In genomic region chr15:31300208-31300661, GRCh38 we compare ENCODE assay signal across 14 cellular contexts. TPM values are rescaled to one million over a fixed set of nuclear protein-coding genes. Genes with fewer than 3 reads are reported as not detected.
DNase-seq lines count a peak whose midpoint lies in the region; ATAC-seq and TF ChIP-seq lines count a peak whose summit lies in the region.
"Had no signal": no experiment of that assay in that cellular context is flagged by ENCODE, and none has a peak within 500 bp of the region (broad histone marks: within the 10 kb centered on the region; RNA-seq: fewer than 3 reads in every experiment).

No MANE protein-coding gene starts in this region.

- no peak for ATAC-seq in SK-N-SH treated with all-trans-retinoic acid at 6 μM for 48 hours
- peak; percentile 53 for ATAC-seq in left lobe of liver
- no peak for ATAC-seq in GM23338
- ATAC-seq: esophagus mucosa had no signal

- H3K9ac ChIP-seq in SK-N-SH, result no peak overlapping the region

- H3K79me2 ChIP-seq in SK-N-SH (ENCODE audit: insufficient read depth) (no peaks in the 10 kb centered on the region), GM23338 (replicated peaks; ENCODE audit: insufficient read depth) (no peaks in the 10 kb centered on the region)

- H3K4me3 Mint-ChIP-seq in GM23338, result no peak overlapping the region

- TF ChIP-seq CTCF in SK-N-SH (IDR thresholded peaks at IDR 0.05) (no peak), GM23338 (conservative IDR thresholded peaks at IDR 0.05; ENCODE audit: low read depth in 2 of 2) (no peak)

- H2AFZ ChIP-seq in SK-N-SH (ENCODE audit: low read depth) (no peak overlapping the region), GM23338 (no peak overlapping the region)

- H3K9me3 Mint-ChIP-seq in GM23338, result no peaks in the 10 kb centered on the region

- H4K20me1 ChIP-seq in SK-N-SH (ENCODE audit: insufficient read depth) (no peaks in the 10 kb centered on the region), GM23338 (replicated peaks; ENCODE audit: insufficient read depth) (no peaks in the 10 kb centered on the region)

- H3K36me3 Mint-ChIP-seq in GM23338 (ENCODE audit: low read depth), result no peaks in the 10 kb centered on the region

- H3K4me2 ChIP-seq in SK-N-SH (no peak overlapping the region), GM23338 (no peak overlapping the region)
- H3K4me2 ChIP-seq: smooth muscle cell had no signal

- H3K4me1 ChIP-seq in SK-N-SH (ENCODE audit: control insufficient read depth in 1 of 2, insufficient read depth in 2 of 2, low read depth in 1 of 2, low read length in 1 of 2), result peaks cover 0 to 76% of the 10 kb centered on the region in 2 experiments; a peak in 2 of 4 replicates
- H3K4me1 ChIP-seq in GM23338 (ENCODE audit: insufficient read depth), result peaks cover 33% of the 10 kb centered on the region
- H3K4me1 ChIP-seq: SJSA1 had no signal

- H3K4me1 Mint-ChIP-seq in GM23338, result peaks cover 39% of the 10 kb centered on the region

- no peaks in the 10 kb centered on the region for H3K36me3 ChIP-seq in SK-N-SH (replicated peaks in 1 of 2; ENCODE audit: control insufficient read depth in 1 of 2, insufficient read depth in 2 of 2, low read length in 1 of 2)
- no peaks in the 10 kb centered on the region for H3K36me3 ChIP-seq in GM23338 (ENCODE audit: insufficient read depth)
- H3K36me3 ChIP-seq: cardiac muscle cell, SJSA1 had no signal

- no peak for TF ChIP-seq RAD21 in SK-N-SH (IDR thresholded peaks at IDR 0.05; ENCODE audit: low read length)

- 83% methylated on average over 1 of the region's 10 CpGs for WGBS in SK-N-SH (ENCODE audit: low lambda C conversion rate)

- H3K27me3 ChIP-seq in SK-N-SH (ENCODE audit: insufficient read depth) (0 out of 2 replicates have a peak, but pooled peaks cover 3% of the 10 kb centered on the region), GM23338 (ENCODE audit: insufficient read depth) (no peaks in the 10 kb centered on the region)
- H3K27me3 ChIP-seq: cardiac muscle cell, SJSA1 had no signal

- no peak overlapping the region for H3K4me3 ChIP-seq in SK-N-SH (ENCODE audit: low read depth in 2 of 2, low read length in 1 of 2)
- no peak overlapping the region for H3K4me3 ChIP-seq in GM23338
- H3K4me3 ChIP-seq: cardiac muscle cell, SJSA1, smooth muscle cell had no signal

- peaks cover 7% of the 10 kb centered on the region for H3K27me3 Mint-ChIP-seq in GM23338 (ENCODE audit: insufficient read depth, low read depth, poor library complexity)

- POLR2A ChIA-PET in SK-N-SH (lab: Yijun Ruan, JAX), result interaction anchor here (0.7 to 1.6 kb wide), 3 partner anchors 26 to 85 kb away, joined by 4 to 8 read pairs (median 4); partner anchors contain the start of gene KLF13

- DNase-seq in SK-N-SH (peak; percentile 72), anterior cingulate cortex (lab: John Stamatoyannopoulos, UW) (peak in 53 of 58 donors; percentile 31 to 96 (median 83)), left lobe of liver (ENCODE audit: low spot score) (peak; percentile 77), superior temporal gyrus (ENCODE audit: extremely low spot score) (peak; percentile 93), GM23338 (ENCODE audit: low spot score) (no peak), NCI-H128 (lab: John Stamatoyannopoulos, UW; ENCODE audit: unreplicated experiment) (no peak), activated gamma-delta T cell (lab: John Stamatoyannopoulos, UW) (no peak)
- DNase-seq: activated CD4-positive, CD25-positive, alpha-beta regulatory T cell treated with anti-CD3 and anti-CD28 coated beads, Interleukin-2, amount 50 U/mL, for 72 hours; NCI-H510A treated with DMSO at 0.1 percent for 48 hours had no signal

- peak overlapping the region in 1 of 2 experiments; percentile 94; a peak in 2 of 4 replicates for H3K27ac ChIP-seq in SK-N-SH (ENCODE audit: low read depth in 2 of 2, low read length in 1 of 2)
- no peak overlapping the region for H3K27ac ChIP-seq in GM23338 (ENCODE audit: low read depth)
- H3K27ac ChIP-seq: cardiac muscle cell, SJSA1 had no signal

- no peak overlapping the region for H3K27ac Mint-ChIP-seq in GM23338

- TF ChIP-seq EP300 in SK-N-SH (IDR thresholded peaks at IDR 0.05; ENCODE audit: borderline replicate concordance in 1 of 2, low read depth in 1 of 2, low read length in 1 of 2), result peak in 1 of 2 experiments; percentile 49; a peak in 1 of 4 replicates

- H3F3A ChIP-seq in SK-N-SH (replicated peaks; ENCODE audit: insufficient read depth), result no peaks in the 10 kb centered on the region
- no peaks in the 10 kb centered on the region for H3F3A ChIP-seq in GM23338 (replicated peaks; ENCODE audit: low read depth)

- no peaks in the 10 kb centered on the region for H3K9me3 ChIP-seq in SK-N-SH
- H3K9me3 ChIP-seq: SJSA1 had no signal

- H3K9me2 ChIP-seq in SK-N-SH (no peaks in the 10 kb centered on the region), GM23338 (ENCODE audit: insufficient read depth) (no peaks in the 10 kb centered on the region)

- CTCF ChIA-PET in SK-N-SH (lab: Yijun Ruan, JAX), result interaction anchor here (0.9 to 2.1 kb wide), 7 partner anchors 17 to 92 kb away, joined by 3 to 6 read pairs (median 4); no protein-coding TSS in a partner anchor

TF ChIP-seq in SK-N-SH, 30 proteins besides CTCF, POLR2A, EP300 and RAD21 (continues in another document):
- TF ChIP-seq MXI1 (IDR thresholded peaks at IDR 0.05; ENCODE audit: low read depth, low read length), result peak; percentile 23; the same call in 1 of the 2 replicates
- peak; percentile 58; the same call in 1 of the 2 replicates for TF ChIP-seq FOXJ3 (CRISPR knock-in tag; IDR thresholded peaks at IDR 0.05)

TF ChIP-seq in SK-N-SH treated with all-trans-retinoic acid at 6 μM for 48 hours, 23 proteins besides CTCF, POLR2A, EP300 and RAD21 (continues in another document):
- no peak for TF ChIP-seq GLIS3 (CRISPR knock-in tag; IDR thresholded peaks at IDR 0.05)
- TF ChIP-seq CSDC2 (CRISPR knock-in tag; IDR thresholded peaks at IDR 0.05), result no peak
- no peak for TF ChIP-seq ZFP3 (CRISPR knock-in tag; IDR thresholded peaks at IDR 0.05)
- no peak for TF ChIP-seq PATZ1 (CRISPR knock-in tag; IDR thresholded peaks at IDR 0.05; ENCODE audit: borderline replicate concordance)
- no peak for TF ChIP-seq ARNTL (CRISPR knock-in tag; IDR thresholded peaks at IDR 0.05; ENCODE audit: borderline replicate concordance, low read depth)
- no peak for TF ChIP-seq ZNF70 (CRISPR knock-in tag; IDR thresholded peaks at IDR 0.05)
- no peak for TF ChIP-seq TCF4 (CRISPR knock-in tag; IDR thresholded peaks at IDR 0.05; ENCODE audit: borderline replicate concordance)

TF ChIP-seq in GM23338, 12 proteins besides CTCF, POLR2A, EP300 and RAD21 (continues in another document):
- no peak for TF ChIP-seq POLR2AphosphoS5 (IDR thresholded peaks at IDR 0.05; ENCODE audit: low read depth)
- no peak for TF ChIP-seq ZNF114 (CRISPR knock-in tag; IDR thresholded peaks at IDR 0.05)
- no peak for TF ChIP-seq STAT1 (IDR thresholded peaks at IDR 0.05; ENCODE audit: unreplicated experiment)
- TF ChIP-seq ZNF331 (CRISPR knock-in tag; IDR thresholded peaks at IDR 0.05; ENCODE audit: low read depth), result no peak
- no peak for TF ChIP-seq NANOG (IDR thresholded peaks at IDR 0.05; ENCODE audit: borderline replicate concordance)
- TF ChIP-seq CREB1 (CRISPR knock-in tag; IDR thresholded peaks at IDR 0.05; ENCODE audit: low read depth), result no peak

RNA-seq across cellular contexts. Expression of gene KLF13, which starts 26.4 kb away (rescaled TPM):
- 7.1 and 8.6 TPM in 2 replicates for polyA plus RNA-seq in SK-N-SH (2012; rRNA removed)
- 9.4 and 11.1 TPM in 2 replicates for polyA plus RNA-seq in SK-N-SH (2012; cell fraction: cytosol; rRNA removed)
- polyA plus RNA-seq in SK-N-SH (2012; cell fraction: nucleus; rRNA removed), result 7.4 and 9.3 TPM in 2 replicates
- total RNA-seq in left lobe of liver, result 91.9 TPM
- 21.5 and 23.5 TPM in 2 replicates for total RNA-seq in GM23338 (2014; rRNA removed; shearing (Covaris generic))
- polyA plus RNA-seq in GM23338 (2016; fragmentation: Nextera tagmentation; extraction: Ambion mirVana), result 28.6 and 35.7 TPM in 2 replicates

Comparison
In these comparisons a context has a peak if more than half of its experiments do, and no peak if none do; other contexts are left out.
1. DNase-seq: peak in SK-N-SH (single experiment), anterior cingulate cortex (53 of 58), left lobe of liver (single experiment) and superior temporal gyrus (single experiment); none in GM23338 (single experiment), NCI-H128 (single experiment) and activated gamma-delta T cell (single experiment).